ENCODE assay signal across 33 cellular contexts in genomic region chr11:107301886-107302285, GRCh38.
A peak's percentile ranks its signal among the peaks of the same experiment; 100 is the strongest.
DNase-seq lines count a peak whose midpoint lies in the region; ATAC-seq and TF ChIP-seq lines count a peak whose summit lies in the region.
"Had no signal": no experiment of that assay in that cellular context is flagged by ENCODE, and none has a peak within 500 bp of the region (broad histone marks: within the 10 kb centered on the region; RNA-seq: fewer than 3 reads in every experiment).

No MANE protein-coding gene starts in this region.

- no peak overlapping the region for H3K23ac ChIP-seq in IMR-90 (ENCODE audit: low read depth, low read length)
- H3K23ac ChIP-seq in mesenchymal stem cell (ENCODE audit: low read length in 2 of 2): no peak overlapping the region

- H3K9me2 ChIP-seq in PC-3 (replicated peaks; ENCODE audit: low read length): no peaks in the 10 kb centered on the region

- no TSS peak for BruUV-seq in IMR-90 (replicated peaks; lab: Mats Ljungman, UMichigan)
- BruUV-seq in PC-3 (replicated peaks; lab: Mats Ljungman, UMichigan): no TSS peak

- H3K27ac ChIP-seq in IMR-90 (ENCODE audit: insufficient read depth, low read length) (no peak overlapping the region), PC-3 (ENCODE audit: low read length) (no peak overlapping the region), mesenchymal stem cell (ENCODE audit: low read length, poor library complexity, severe bottlenecking) (no peak overlapping the region)
- H3K27ac ChIP-seq: C4-2B, colonic mucosa, gastrocnemius medialis, GM23248, parathyroid adenoma, right atrium auricular region had no signal

- no peak overlapping the region for H3K9ac ChIP-seq in IMR-90 (ENCODE audit: low read depth, low read length)
- no peak overlapping the region for H3K9ac ChIP-seq in PC-3 (ENCODE audit: low read length)
- no peak overlapping the region for H3K9ac ChIP-seq in mesenchymal stem cell (ENCODE audit: low read length)
- H3K9ac ChIP-seq: GM23248, parathyroid adenoma had no signal

- H4K91ac ChIP-seq in IMR-90 (ENCODE audit: insufficient read depth, low read depth, low read length) (no peak overlapping the region), mesenchymal stem cell (ENCODE audit: low read length) (no peak overlapping the region)

- TF ChIP-seq CTCF in IMR-90 (conservative IDR thresholded peaks at IDR 0.05; ENCODE audit: low read depth, low read length) (no peak), PC-3 (conservative IDR thresholded peaks at IDR 0.05; ENCODE audit: low read depth, low read length) (no peak)

- no peak overlapping the region for H3K14ac ChIP-seq in IMR-90 (replicated peaks; ENCODE audit: low read depth, low read length)
- no peak overlapping the region for H3K14ac ChIP-seq in mesenchymal stem cell (ENCODE audit: low read length in 2 of 2)

- POLR2A ChIA-PET in IMR-90 (lab: Charles Lee; ENCODE audit: unreplicated experiment): no interaction called here
- POLR2A ChIA-PET in PC-3 (lab: Charles Lee; ENCODE audit: unreplicated experiment): no interaction called here

- H2BK12ac ChIP-seq in mesenchymal stem cell (ENCODE audit: low read length in 2 of 2): no peak overlapping the region

- H3K4me1 ChIP-seq in IMR-90 (ENCODE audit: control insufficient read depth, insufficient read depth, low read length) (no peaks in the 10 kb centered on the region), PC-3 (ENCODE audit: insufficient read depth, low read length) (peaks cover 9% of the 10 kb centered on the region; the same call in 1 of the 2 replicates), mesenchymal stem cell (ENCODE audit: control insufficient read depth, insufficient read depth, low read depth, low read length) (no peaks in the 10 kb centered on the region)
- H3K4me1 ChIP-seq: colonic mucosa, gastrocnemius medialis, parathyroid adenoma, right atrium auricular region had no signal

- dilution Hi-C loops in IMR-90 (cut with HindIII; ENCODE audit: low sequenced_read_pairs, unreplicated experiment): no loop called here

- DNase-seq in IMR-90: no peak
- peak; percentile 60 for DNase-seq in PC-3
- peak; percentile 28 for DNase-seq in dermis blood vessel endothelial cell
- peak; percentile 8 for DNase-seq in mesenchymal stem cell
- DNase-seq in DMS114 treated with DMSO at 0.1 percent for 48 hours (lab: John Stamatoyannopoulos, UW; ENCODE audit: unreplicated experiment): no peak
- DNase-seq in glomerular visceral epithelial cell (ENCODE audit: extremely low spot score): no peak
- no peak for DNase-seq in DMS 273 (lab: John Stamatoyannopoulos, UW; ENCODE audit: unreplicated experiment)
- DNase-seq: activated CD4-positive, alpha-beta memory T cell treated with anti-CD3 and anti-CD28 coated beads for 36 hours; activated CD4-positive, CD25-positive, alpha-beta regulatory T cell treated with anti-CD3 and anti-CD28 coated beads, Interleukin-2, amount 50 U/mL, for 72 hours; activated naive CD4-positive, alpha-beta T cell treated with Interleukin-2 at 50 U/mL for 16 hours; amygdala; colonic mucosa; COR-L47; DMS79 treated with DMSO at 0.1 percent for 48 hours; effector memory CD8-positive, alpha-beta T cell; gastrocnemius medialis; GM23248; hypothalamus; immature natural killer cell; NCI-H1092; NCI-H187; NCI-H2171 treated with DMSO at 0.1 percent for 48 hours; NCI-H524 treated with DMSO at 0.1 percent for 48 hours; NK-92 treated with Interleukin-12 subunit alpha and Interleukin-12 subunit beta, amount 100 ng/mL, for 24 hours; stimulated activated naive CD4-positive, alpha-beta T cell had no signal

- no CpG with 5 or more reads among the region's 1 CpG for WGBS in IMR-90 (ENCODE audit: extremely low coverage in 2 of 2, insufficient read length in 1 of 2), 2 experiments
- 43% methylated on average over 1 of the region's 1 CpG for WGBS in mesenchymal stem cell

- CTCF ChIA-PET in IMR-90 (lab: Yijun Ruan, JAX) (no interaction called here), PC-3 (lab: Charles Lee) (interaction anchor here (0.5 kb wide), 1 partner anchor 266 kb away, joined by 4 read pairs; no protein-coding TSS in a partner anchor)

- H4K20me1 ChIP-seq in IMR-90 (ENCODE audit: insufficient read depth, low read length) (no peaks in the 10 kb centered on the region), PC-3 (ENCODE audit: low read length) (no peaks in the 10 kb centered on the region)

- in situ Hi-C loops in IMR-90 (cut with MboI; ENCODE audit: low sequenced_read_pairs): no loop called here

- H4K8ac ChIP-seq in IMR-90 (ENCODE audit: low read depth in 2 of 2, low read length in 2 of 2) (no peak overlapping the region), mesenchymal stem cell (ENCODE audit: low read length) (no peak overlapping the region)

- no peak for TF ChIP-seq POLR2A in IMR-90 (IDR thresholded peaks at IDR 0.05; ENCODE audit: low read depth, low read length)

- H3K36me3 ChIP-seq in IMR-90 (ENCODE audit: control insufficient read depth, insufficient read depth, low read length): no peaks in the 10 kb centered on the region
- H3K36me3 ChIP-seq in PC-3 (ENCODE audit: low read depth, low read length): no peaks in the 10 kb centered on the region
- peaks cover 0 to 26% of the 10 kb centered on the region in 2 experiments for H3K36me3 ChIP-seq in mesenchymal stem cell (ENCODE audit: control insufficient read depth in 1 of 2, insufficient read depth in 2 of 2, low read depth in 1 of 2, low read length in 2 of 2)
- H3K36me3 ChIP-seq: colonic mucosa had no signal

- TF ChIP-seq RAD21 in IMR-90 (IDR thresholded peaks at IDR 0.05; ENCODE audit: low read length): no peak

- H2BK5ac ChIP-seq in IMR-90 (ENCODE audit: low read depth, low read length, poor library complexity, severe bottlenecking) (no peak overlapping the region), mesenchymal stem cell (ENCODE audit: low read depth, low read length, poor library complexity, severe bottlenecking) (no peak overlapping the region)

- intact Hi-C loops in IMR-90 (cut with micrococcal nuclease) (no loop called here), PC-3 (cut with micrococcal nuclease) (no loop called here)

- no peaks in the 10 kb centered on the region for H3F3A ChIP-seq in PC-3 (ENCODE audit: low read length, unreplicated experiment)

- H4K5ac ChIP-seq in IMR-90 (ENCODE audit: low read depth, low read length): no peak overlapping the region

- H3K9me3 ChIP-seq in IMR-90 (ENCODE audit: control insufficient read depth, insufficient read depth, low read length) (no peaks in the 10 kb centered on the region), PC-3 (ENCODE audit: low read length) (no peaks in the 10 kb centered on the region), mesenchymal stem cell (ENCODE audit: control insufficient read depth, low read length) (no peaks in the 10 kb centered on the region)
- H3K9me3 ChIP-seq: colonic mucosa, gastrocnemius medialis had no signal

- no peak overlapping the region for H3K18ac ChIP-seq in IMR-90 (ENCODE audit: low read depth, low read length)
- H3K18ac ChIP-seq in mesenchymal stem cell (ENCODE audit: low read depth in 1 of 2, low read length in 2 of 2): no peak overlapping the region

- no peak overlapping the region for H2AK5ac ChIP-seq in IMR-90 (ENCODE audit: low read depth, low read length)
- H2AK5ac ChIP-seq in mesenchymal stem cell (ENCODE audit: low read length, severe bottlenecking): no peak overlapping the region

- H3K79me1 ChIP-seq in IMR-90 (ENCODE audit: low read depth in 1 of 2, low read length in 2 of 2) (no peaks in the 10 kb centered on the region), mesenchymal stem cell (replicated peaks; ENCODE audit: low read length, poor library complexity, severe bottlenecking) (no peaks in the 10 kb centered on the region)

- H3K4me3 ChIP-seq in IMR-90 (ENCODE audit: insufficient read depth, low read depth, low read length): no peak overlapping the region
- no peak overlapping the region for H3K4me3 ChIP-seq in PC-3 (ENCODE audit: low read length)
- H3K4me3 ChIP-seq in mesenchymal stem cell (ENCODE audit: insufficient read depth in 1 of 2, low read depth in 1 of 2, low read length in 2 of 2): no peak overlapping the region
- H3K4me3 ChIP-seq: colonic mucosa, gastrocnemius medialis, GM23248, right atrium auricular region, smooth muscle cell had no signal

- H3K4me2 ChIP-seq in IMR-90 (ENCODE audit: low read depth, low read length): no peak overlapping the region
- no peak overlapping the region for H3K4me2 ChIP-seq in PC-3 (ENCODE audit: low read length)
- no peak overlapping the region for H3K4me2 ChIP-seq in mesenchymal stem cell (ENCODE audit: low read length, poor library complexity, severe bottlenecking)
- H3K4me2 ChIP-seq: smooth muscle cell had no signal

- H2BK15ac ChIP-seq in IMR-90 (ENCODE audit: low read depth, low read length) (no peak overlapping the region), mesenchymal stem cell (ENCODE audit: low read depth, poor library complexity, severe bottlenecking) (no peak overlapping the region)

- no peak overlapping the region for H2BK20ac ChIP-seq in IMR-90 (ENCODE audit: low read depth, low read length)

- H3K79me2 ChIP-seq in PC-3 (ENCODE audit: low read length): no peaks in the 10 kb centered on the region
- H3K79me2 ChIP-seq: parathyroid adenoma had no signal

- H2BK120ac ChIP-seq in IMR-90 (ENCODE audit: low read depth, low read length): no peak overlapping the region
- no peak overlapping the region for H2BK120ac ChIP-seq in mesenchymal stem cell (ENCODE audit: low read depth, low read length)

- no peak overlapping the region for H2AK9ac ChIP-seq in IMR-90 (replicated peaks; ENCODE audit: low read depth, low read length, poor library complexity)

- no peak overlapping the region for H3K56ac ChIP-seq in IMR-90 (ENCODE audit: extremely low read depth, insufficient read depth, low read length)

- H3K4ac ChIP-seq in IMR-90 (ENCODE audit: low read depth, low read length) (no peak overlapping the region), mesenchymal stem cell (ENCODE audit: low read depth in 1 of 2, low read length in 2 of 2) (no peak overlapping the region)

- no peaks in the 10 kb centered on the region for H3K27me3 ChIP-seq in IMR-90 (ENCODE audit: control insufficient read depth, insufficient read depth, low read length)
- no peaks in the 10 kb centered on the region for H3K27me3 ChIP-seq in PC-3 (ENCODE audit: low read length)
- no peaks in the 10 kb centered on the region for H3K27me3 ChIP-seq in mesenchymal stem cell (ENCODE audit: control insufficient read depth in 1 of 2, insufficient read depth in 1 of 2, low read length in 2 of 2)
- H3K27me3 ChIP-seq: colonic mucosa, gastrocnemius medialis, right atrium auricular region had no signal

- no peak for ATAC-seq in IMR-90 (ENCODE audit: low read depth)
- ATAC-seq in PC-3: peak; percentile 27; the same call in 1 of the 2 replicates
- ATAC-seq in HG02973 (IDR thresholded peaks at IDR 0.05; ENCODE audit: unreplicated experiment): no peak
- ATAC-seq: effector memory CD8-positive, alpha-beta T cell; esophagus mucosa; gastrocnemius medialis; left lobe of liver; Right ventricle myocardium inferior had no signal

- no peak overlapping the region for H2AFZ ChIP-seq in IMR-90 (replicated peaks; ENCODE audit: low read length, poor library complexity)
- H2AFZ ChIP-seq in PC-3 (ENCODE audit: low read length): no peak overlapping the region
- no peak overlapping the region for H2AFZ ChIP-seq in mesenchymal stem cell (ENCODE audit: low read depth, low read length)
- H2AFZ ChIP-seq: GM23248, parathyroid adenoma had no signal

- H3K9me1 ChIP-seq in IMR-90 (ENCODE audit: insufficient read depth, low read length): no peaks in the 10 kb centered on the region

TF ChIP-seq in IMR-90, 13 proteins besides CTCF, POLR2A, EP300 and RAD21 (continues in another document):
- TF ChIP-seq RCOR1 (IDR thresholded peaks at IDR 0.05; ENCODE audit: insufficient replicate concordance, low read length): no peak

Comparison
In these comparisons a context has a peak if more than half of its experiments do, and no peak if none do; other contexts are left out.
1. DNase-seq: peak in PC-3 (single experiment), dermis blood vessel endothelial cell (single experiment) and mesenchymal stem cell (single experiment); none in IMR-90 (single experiment), DMS114 treated with DMSO at 0.1 percent for 48 hours (single experiment), glomerular visceral epithelial cell (single experiment) and DMS 273 (single experiment).